ENCODE assay signal across 1 cellular context in genomic region chr9:121179930-121180681, GRCh38.
TF ChIP-seq lines count a peak whose summit lies in the region.

No MANE protein-coding gene starts in this region.

TF ChIP-seq in WTC11, 78 proteins besides CTCF, POLR2A, EP300 and RAD21:
- TF ChIP-seq JUN (CRISPR knock-in tag; IDR thresholded peaks at IDR 0.05): no peak
- no peak for TF ChIP-seq PRRX2 (CRISPR knock-in tag; IDR thresholded peaks at IDR 0.05)
- TF ChIP-seq E2F1 (CRISPR knock-in tag; IDR thresholded peaks at IDR 0.05): no peak
- TF ChIP-seq ZNF219 (CRISPR knock-in tag; IDR thresholded peaks at IDR 0.05; ENCODE audit: borderline replicate concordance): no peak
- TF ChIP-seq GTF2I (CRISPR knock-in tag; conservative IDR thresholded peaks at IDR 0.05): no peak
- no peak for TF ChIP-seq ELF4 (CRISPR knock-in tag; IDR thresholded peaks at IDR 0.05; ENCODE audit: low read depth)
- no peak for TF ChIP-seq ETV6 (CRISPR knock-in tag; IDR thresholded peaks at IDR 0.05)
- no peak for TF ChIP-seq ESRRA (CRISPR knock-in tag; IDR thresholded peaks at IDR 0.05; ENCODE audit: borderline replicate concordance)
- no peak for TF ChIP-seq ZNF512 (CRISPR knock-in tag; IDR thresholded peaks at IDR 0.05; ENCODE audit: borderline replicate concordance)
- TF ChIP-seq CREB1 (CRISPR knock-in tag; IDR thresholded peaks at IDR 0.05): no peak
- no peak for TF ChIP-seq USF2 (CRISPR knock-in tag; IDR thresholded peaks at IDR 0.05)
- no peak for TF ChIP-seq ZNF263 (CRISPR knock-in tag; IDR thresholded peaks at IDR 0.05; ENCODE audit: low read depth)
- no peak for TF ChIP-seq ZNF138 (CRISPR knock-in tag; conservative IDR thresholded peaks at IDR 0.05)
- no peak for TF ChIP-seq ZNF317 (CRISPR knock-in tag; IDR thresholded peaks at IDR 0.05; ENCODE audit: borderline replicate concordance, low read depth)
